Comparison of ENCODE assay signal across 9 cellular contexts in genomic region chr1:85718678-85719340, GRCh38.
"Had no signal": no experiment of that assay in that cellular context is flagged by ENCODE, and none has a peak within 500 bp of the region (broad histone marks: within the 10 kb centered on the region; RNA-seq: fewer than 3 reads in every experiment).

No MANE protein-coding gene starts in this region.

- DNase-seq: GM23248, H9, HCEC 1CT, KBM-7 had no signal

- H3K4me3 ChIP-seq: GM23248 had no signal

- H3K27ac ChIP-seq: GM23248, HL-60, KMS-11 had no signal

- FAIRE-seq: H1, H54, HepG2 had no signal

- H3K9ac ChIP-seq: GM23248, KMS-11 had no signal

- H3K4me2 ChIP-seq: KMS-11 had no signal

- H2AFZ ChIP-seq: GM23248 had no signal

- ATAC-seq: HepG2 had no signal
